Comparison of ENCODE assay signal across 8 cellular contexts in the genomic region with DNA sequence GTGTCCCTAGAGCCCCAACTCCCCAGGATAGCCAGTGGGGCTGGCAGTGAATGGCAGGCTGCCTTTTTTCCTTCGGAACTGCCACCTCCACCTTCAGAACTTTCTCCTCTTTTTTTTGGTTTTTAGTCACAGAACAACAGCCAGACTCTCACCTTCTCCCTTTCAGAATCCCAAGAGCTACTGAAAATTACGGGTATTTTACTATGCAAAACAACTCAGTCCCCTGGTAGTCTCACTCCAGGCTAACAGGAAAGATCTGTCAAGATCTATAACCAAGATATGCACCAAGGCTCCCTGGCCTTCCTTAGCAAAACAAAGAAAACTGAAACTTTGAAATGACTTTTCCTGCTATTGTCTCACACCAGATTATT. TPM values are rescaled to one million over a fixed set of nuclear protein-coding genes. Genes with fewer than 3 reads are reported as not detected.
DNase-seq lines count a peak whose midpoint lies in the region; ATAC-seq and TF ChIP-seq lines count a peak whose summit lies in the region.
"Had no signal": no experiment of that assay in that cellular context is flagged by ENCODE, and none has a peak within 500 bp of the region (broad histone marks: within the 10 kb centered on the region; RNA-seq: fewer than 3 reads in every experiment).

No MANE protein-coding gene starts in this region.

- no peaks in the 10 kb centered on the region for H3K27me3 ChIP-seq in esophagus muscularis mucosa

- H3K27ac ChIP-seq in esophagus muscularis mucosa (replicated peaks in 1 of 4) = peak overlapping the region; percentile 74 to 93 (median 78)

- peaks cover under 1 to 12% (median 6%) of the 10 kb centered on the region in 4 donors for H3K36me3 ChIP-seq in esophagus muscularis mucosa
- H3K36me3 ChIP-seq: HAP-1 had no signal

- TF ChIP-seq CTCF in NB4 (IDR thresholded peaks at IDR 0.05; ENCODE audit: low read depth, low read length) (no peak), esophagus muscularis mucosa (IDR thresholded peaks at IDR 0.05) (no peak)

- H3K9me3 Mint-ChIP-seq in stimulated activated naive CD8-positive, alpha-beta T cell treated with anti-CD3 and anti-CD28 coated beads, Interleukin-15, amount 100 ng/mL, for 72 hours = no peaks in the 10 kb centered on the region

- no peak for TF ChIP-seq EP300 in esophagus muscularis mucosa (IDR thresholded peaks at IDR 0.05)

- WGBS in esophagus muscularis mucosa = 37% methylated on average over 2 of the region's 2 CpGs

- peak; percentile 5 for TF ChIP-seq POLR2A in NB4 (IDR thresholded peaks at IDR 0.05; ENCODE audit: extremely low read depth, insufficient read length)
- TF ChIP-seq POLR2A in esophagus muscularis mucosa (IDR thresholded peaks at IDR 0.05; ENCODE audit: low read depth) = no peak

- H3K4me3 ChIP-seq in NB4 (ENCODE audit: low read depth, low read length) (no peak overlapping the region), esophagus muscularis mucosa (peak overlapping the region in 1 of 4 donors; percentile 4)
- H3K4me3 ChIP-seq: HAP-1 had no signal

- intact Hi-C loops in esophagus muscularis mucosa (cut with DNase I) = no loop called here

- no peaks in the 10 kb centered on the region for H3K9me3 ChIP-seq in esophagus muscularis mucosa
- H3K9me3 ChIP-seq: HAP-1 had no signal

- peaks cover 59 to 62% (median 61%) of the 10 kb centered on the region in 4 donors for H3K4me1 ChIP-seq in esophagus muscularis mucosa

- H3K4me1 Mint-ChIP-seq in stimulated activated naive CD8-positive, alpha-beta T cell treated with anti-CD3 and anti-CD28 coated beads, Interleukin-15, amount 100 ng/mL, for 72 hours = peaks cover 58% of the 10 kb centered on the region

- no peaks in the 10 kb centered on the region for H3K27me3 Mint-ChIP-seq in stimulated activated naive CD8-positive, alpha-beta T cell treated with anti-CD3 and anti-CD28 coated beads, Interleukin-15, amount 100 ng/mL, for 72 hours

- ATAC-seq in GM21528 (IDR thresholded peaks at IDR 0.05; ENCODE audit: low FRiP score, unreplicated experiment) (peak; percentile 19), GM19351 (IDR thresholded peaks at IDR 0.05; ENCODE audit: unreplicated experiment) (no peak), HG03095 (IDR thresholded peaks at IDR 0.05; ENCODE audit: unreplicated experiment) (no peak)
- peak; percentile 1 for ATAC-seq in stimulated activated naive CD8-positive, alpha-beta T cell treated with anti-CD3 and anti-CD28 coated beads, Interleukin-15, amount 100 ng/mL, for 72 hours

- peak overlapping the region in 1 of 2 donors; percentile 74 for H3K4me3 Mint-ChIP-seq in stimulated activated naive CD8-positive, alpha-beta T cell treated with anti-CD3 and anti-CD28 coated beads, Interleukin-15, amount 100 ng/mL, for 72 hours

- H3K27ac Mint-ChIP-seq in stimulated activated naive CD8-positive, alpha-beta T cell treated with anti-CD3 and anti-CD28 coated beads, Interleukin-15, amount 100 ng/mL, for 72 hours = no peak overlapping the region

- DNase-seq in NB4 (ENCODE audit: low read depth) (no peak), esophagus muscularis mucosa (ENCODE audit: extremely low spot score) (no peak), SIG-M5 (lab: John Stamatoyannopoulos, UW) (no peak)
- DNase-seq in stimulated activated naive CD8-positive, alpha-beta T cell treated with anti-CD3 and anti-CD28 coated beads, Interleukin-15, amount 100 ng/mL, for 72 hours = no peak

RNA-seq across cellular contexts. Expression of gene PLEKHG6, which starts 12.5 kb away (rescaled TPM):
- under 1 TPM in 2 of 4 donors, not detected in 2; 0.52 to 0.75 TPM for total RNA-seq in esophagus muscularis mucosa

RNA-seq across cellular contexts. Expression of gene TNFRSF1A, which starts 18.9 kb away (rescaled TPM):
- total RNA-seq in esophagus muscularis mucosa = 100 to 1,000 TPM; 146 to 464 (median 247) TPM

RNA-seq across cellular contexts. Expression of gene SCNN1A, which starts 52.4 kb away (rescaled TPM):
- total RNA-seq in esophagus muscularis mucosa = 1 to 10 TPM in 3 of 4 donors, under 1 TPM in 1; 0.83 to 3.3 (median 1.8) TPM

Comparison
In these comparisons a context has a peak if more than half of its experiments do, and no peak if none do; other contexts are left out.
1. ATAC-seq: peak in GM21528 (single experiment) and stimulated activated naive CD8-positive, alpha-beta T cell treated with anti-CD3 and anti-CD28 coated beads, Interleukin-15, amount 100 ng/mL, for 72 hours (single experiment); none in GM19351 (single experiment) and HG03095 (single experiment).